Comparison of ENCODE assay signal across 11 cellular contexts in the genomic region with DNA sequence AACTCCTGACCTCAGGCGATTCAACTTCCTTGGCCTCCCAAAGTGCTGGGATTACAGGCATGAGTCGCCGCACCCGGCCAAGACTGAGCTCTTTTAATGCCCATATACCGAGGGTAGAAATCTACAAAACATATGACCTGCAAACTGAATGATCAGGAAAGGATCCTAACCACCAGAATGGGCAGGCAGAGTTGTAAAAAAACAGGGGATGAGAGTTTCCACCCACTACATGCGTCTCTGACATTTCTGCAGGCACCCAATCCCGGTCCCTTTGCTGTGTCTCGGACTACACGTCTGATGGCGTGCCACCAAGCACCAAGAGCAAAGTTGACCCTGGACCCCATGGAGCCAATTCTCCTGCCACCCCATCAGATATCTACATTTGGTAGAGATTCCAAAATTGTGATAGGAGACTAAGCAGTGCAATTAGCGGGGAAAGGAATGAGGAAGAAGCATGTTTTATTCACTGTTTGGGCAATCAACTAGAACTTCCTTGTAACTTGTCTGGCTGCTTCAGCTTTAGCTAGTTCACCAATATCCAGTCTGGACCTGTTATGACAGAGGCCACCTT.
DNase-seq lines count a peak whose midpoint lies in the region; ATAC-seq, FAIRE-seq and TF ChIP-seq lines count a peak whose summit lies in the region.
"Had no signal": no experiment of that assay in that cellular context is flagged by ENCODE, and none has a peak within 500 bp of the region (broad histone marks: within the 10 kb centered on the region; RNA-seq: fewer than 3 reads in every experiment).

No MANE protein-coding gene starts in this region.

- no peaks in the 10 kb centered on the region for H4K20me1 ChIP-seq in keratinocyte (ENCODE audit: control insufficient read depth, extremely low read depth, insufficient read depth, low read length)

- H3K36me3 ChIP-seq in keratinocyte (ENCODE audit: control insufficient read depth in 2 of 2, extremely low read depth in 1 of 2, insufficient read depth in 2 of 2, low read length in 2 of 2) = peaks cover 0 to 1% of the 10 kb centered on the region in 2 experiments
- no peaks in the 10 kb centered on the region for H3K36me3 ChIP-seq in upper lobe of right lung

- H3K9ac ChIP-seq in keratinocyte (ENCODE audit: control insufficient read depth, extremely low read depth, insufficient read depth, low read length) = no peak overlapping the region

- DNase-seq in HT1080 (ENCODE audit: low read depth) (peak; percentile 67), keratinocyte (ENCODE audit: low read depth, low spot score) (no peak), upper lobe of right lung (no peak)
- DNase-seq in stimulated activated CD4-positive, alpha-beta T cell treated with anti-CD3 and anti-CD28 coated beads, Interleukin-2, amount 100 ng/mL, for 24 hours = no peak
- no peak for DNase-seq in activated CD4-positive, CD25-positive, alpha-beta regulatory T cell (lab: John Stamatoyannopoulos, UW)
- DNase-seq: DND-41, NCI-H82 had no signal

- H3K79me2 ChIP-seq in keratinocyte (ENCODE audit: control insufficient read depth, insufficient read depth, low read length) = no peaks in the 10 kb centered on the region

- FAIRE-seq in keratinocyte (lab: Jason Lieb, UNC) = peak; percentile 94
- FAIRE-seq: endometrium, islet of Langerhans had no signal

- peak overlapping the region; percentile 29 for H2AFZ ChIP-seq in keratinocyte (ENCODE audit: control insufficient read depth, low read length)

- peaks cover 28% of the 10 kb centered on the region for H3K4me1 ChIP-seq in keratinocyte (ENCODE audit: control insufficient read depth, extremely low read depth, insufficient read depth, low read length)
- H3K4me1 ChIP-seq in upper lobe of right lung = peaks cover 13% of the 10 kb centered on the region

- H3K27ac ChIP-seq in keratinocyte (ENCODE audit: control insufficient read depth, insufficient read depth, low read length) (peak overlapping the region; percentile 8), upper lobe of right lung (peak overlapping the region; percentile 30)

- intact Hi-C loops in upper lobe of right lung (cut with DNase I) = no loop called here

- dilution Hi-C loops in keratinocyte (cut with MboI; ENCODE audit: extremely low pct_ligation_motif_present, low sequenced_read_pairs) = no loop called here

- H3K4me3 ChIP-seq in keratinocyte (ENCODE audit: control insufficient read depth in 2 of 3, extremely low read depth in 1 of 3, insufficient read depth in 2 of 3, low read depth in 1 of 3, low read length in 3 of 3) = peak overlapping the region in 2 of 3 experiments; percentile 25 to 31
- H3K4me3 ChIP-seq in upper lobe of right lung = no peak overlapping the region

- H3K9me1 ChIP-seq in keratinocyte (ENCODE audit: control insufficient read depth, extremely low read depth, insufficient read depth, low read length) = no peaks in the 10 kb centered on the region

- H3K27me3 ChIP-seq in keratinocyte (ENCODE audit: control insufficient read depth, extremely low read depth, insufficient read depth, low read length) = no peaks in the 10 kb centered on the region
- H3K27me3 ChIP-seq in upper lobe of right lung = no peaks in the 10 kb centered on the region

- H3K9me3 ChIP-seq in keratinocyte (ENCODE audit: control insufficient read depth, low read depth, low read length) = no peaks in the 10 kb centered on the region
- H3K9me3 ChIP-seq in upper lobe of right lung = peaks cover 6% of the 10 kb centered on the region

- ATAC-seq in SK-N-SH treated with all-trans-retinoic acid at 6 μM for 48 hours (peak; percentile 31), upper lobe of right lung (peak; percentile 93), GM19452 (IDR thresholded peaks at IDR 0.05; ENCODE audit: unreplicated experiment) (no peak)

- peak overlapping the region; percentile 77 for H3K4me2 ChIP-seq in keratinocyte (ENCODE audit: control insufficient read depth, extremely low read depth, insufficient read depth, low read depth, low read length)

- no peak for TF ChIP-seq CTCF in keratinocyte (optimal IDR thresholded peaks at IDR 0.05 in 1 of 3, IDR thresholded peaks at IDR 0.05 in 1 of 3, conservative IDR thresholded peaks at IDR 0.05 in 1 of 3; ENCODE audit: extremely low read depth in 1 of 3, insufficient read depth in 2 of 3, low read length in 3 of 3)
- TF ChIP-seq CTCF in upper lobe of right lung (IDR thresholded peaks at IDR 0.05) = no peak

TF ChIP-seq in SK-N-SH treated with all-trans-retinoic acid at 6 μM for 48 hours, 23 proteins besides CTCF, POLR2A, EP300 and RAD21 (continues in another document):
- TF ChIP-seq, protein P1, sequence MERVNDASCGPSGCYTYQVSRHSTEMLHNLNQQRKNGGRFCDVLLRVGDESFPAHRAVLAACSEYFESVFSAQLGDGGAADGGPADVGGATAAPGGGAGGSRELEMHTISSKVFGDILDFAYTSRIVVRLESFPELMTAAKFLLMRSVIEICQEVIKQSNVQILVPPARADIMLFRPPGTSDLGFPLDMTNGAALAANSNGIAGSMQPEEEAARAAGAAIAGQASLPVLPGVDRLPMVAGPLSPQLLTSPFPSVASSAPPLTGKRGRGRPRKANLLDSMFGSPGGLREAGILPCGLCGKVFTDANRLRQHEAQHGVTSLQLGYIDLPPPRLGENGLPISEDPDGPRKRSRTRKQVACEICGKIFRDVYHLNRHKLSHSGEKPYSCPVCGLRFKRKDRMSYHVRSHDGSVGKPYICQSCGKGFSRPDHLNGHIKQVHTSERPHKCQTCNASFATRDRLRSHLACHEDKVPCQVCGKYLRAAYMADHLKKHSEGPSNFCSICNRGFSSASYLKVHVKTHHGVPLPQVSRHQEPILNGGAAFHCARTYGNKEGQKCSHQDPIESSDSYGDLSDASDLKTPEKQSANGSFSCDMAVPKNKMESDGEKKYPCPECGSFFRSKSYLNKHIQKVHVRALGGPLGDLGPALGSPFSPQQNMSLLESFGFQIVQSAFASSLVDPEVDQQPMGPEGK (CRISPR knock-in tag; IDR thresholded peaks at IDR 0.05; ENCODE audit: borderline replicate concordance) = no peak
- TF ChIP-seq, protein P2, sequence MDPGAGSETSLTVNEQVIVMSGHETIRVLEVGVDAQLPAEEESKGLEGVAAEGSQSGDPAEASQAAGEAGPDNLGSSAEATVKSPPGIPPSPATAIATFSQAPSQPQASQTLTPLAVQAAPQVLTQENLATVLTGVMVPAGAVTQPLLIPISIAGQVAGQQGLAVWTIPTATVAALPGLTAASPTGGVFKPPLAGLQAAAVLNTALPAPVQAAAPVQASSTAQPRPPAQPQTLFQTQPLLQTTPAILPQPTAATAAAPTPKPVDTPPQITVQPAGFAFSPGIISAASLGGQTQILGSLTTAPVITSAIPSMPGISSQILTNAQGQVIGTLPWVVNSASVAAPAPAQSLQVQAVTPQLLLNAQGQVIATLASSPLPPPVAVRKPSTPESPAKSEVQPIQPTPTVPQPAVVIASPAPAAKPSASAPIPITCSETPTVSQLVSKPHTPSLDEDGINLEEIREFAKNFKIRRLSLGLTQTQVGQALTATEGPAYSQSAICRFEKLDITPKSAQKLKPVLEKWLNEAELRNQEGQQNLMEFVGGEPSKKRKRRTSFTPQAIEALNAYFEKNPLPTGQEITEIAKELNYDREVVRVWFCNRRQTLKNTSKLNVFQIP (CRISPR knock-in tag; IDR thresholded peaks at IDR 0.05; ENCODE audit: borderline replicate concordance, low read depth) = no peak
- TF ChIP-seq ISL1 (CRISPR knock-in tag; IDR thresholded peaks at IDR 0.05) (no peak), PPARA (CRISPR knock-in tag; IDR thresholded peaks at IDR 0.05; ENCODE audit: borderline replicate concordance) (no peak), ZNF70 (CRISPR knock-in tag; IDR thresholded peaks at IDR 0.05) (no peak), ARNTL (CRISPR knock-in tag; IDR thresholded peaks at IDR 0.05; ENCODE audit: borderline replicate concordance, low read depth) (no peak), ZFP30 (CRISPR knock-in tag; IDR thresholded peaks at IDR 0.05) (no peak), TCF4 (CRISPR knock-in tag; IDR thresholded peaks at IDR 0.05; ENCODE audit: borderline replicate concordance) (no peak), BACH2 (CRISPR knock-in tag; IDR thresholded peaks at IDR 0.05; ENCODE audit: borderline replicate concordance) (no peak), TSHZ2 (CRISPR knock-in tag; IDR thresholded peaks at IDR 0.05) (no peak), CSDC2 (CRISPR knock-in tag; IDR thresholded peaks at IDR 0.05) (no peak), RARB (CRISPR knock-in tag; IDR thresholded peaks at IDR 0.05) (no peak), ESRRG (CRISPR knock-in tag; IDR thresholded peaks at IDR 0.05) (no peak), SNAI2 (CRISPR knock-in tag; IDR thresholded peaks at IDR 0.05) (no peak)
